Comparison of ENCODE assay signal across 14 cellular contexts in the genomic region with DNA sequence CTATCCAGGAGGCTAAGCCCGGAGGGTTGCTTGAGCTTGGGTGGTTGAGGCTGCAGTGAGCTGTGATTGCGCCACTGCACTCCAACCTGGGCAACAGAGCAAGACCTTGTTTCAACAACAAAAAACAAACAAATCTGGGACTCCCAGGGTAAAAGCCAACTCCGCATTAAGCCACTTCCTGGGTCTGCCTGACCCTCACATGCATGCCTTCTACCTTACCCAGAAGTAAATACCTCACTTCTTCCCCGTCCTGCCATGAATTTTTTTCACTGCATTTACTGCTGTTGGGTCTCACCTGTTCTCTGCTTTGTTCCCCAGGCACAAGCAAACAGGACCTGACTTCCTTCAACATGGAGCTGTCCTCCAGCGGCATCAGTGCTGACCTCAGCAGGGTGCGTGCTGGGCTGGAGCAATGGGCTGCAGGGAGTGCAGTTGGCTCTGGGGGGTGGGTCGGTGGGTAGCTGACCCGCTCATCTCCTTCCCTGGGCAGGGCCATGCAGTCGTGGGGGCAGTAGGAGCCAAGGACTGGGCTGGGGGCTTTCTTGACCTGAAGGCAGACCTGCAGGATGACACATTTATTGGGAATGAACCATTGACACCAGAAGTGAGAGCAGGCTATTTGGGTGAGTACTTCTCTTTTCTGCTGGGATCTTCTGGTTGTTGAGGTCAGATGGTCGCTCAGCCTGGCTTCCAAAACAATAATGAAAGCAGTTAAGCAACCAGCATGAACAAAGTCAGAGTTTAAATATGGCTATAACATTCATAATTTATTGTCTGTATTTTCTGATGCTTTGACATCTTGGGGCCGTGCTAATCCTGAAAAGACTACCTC. TPM values are rescaled to one million over a fixed set of nuclear protein-coding genes. Genes with fewer than 3 reads are reported as not detected.
A peak's percentile ranks its signal among the peaks of the same experiment; 100 is the strongest.
DNase-seq lines count a peak whose midpoint lies in the region; ATAC-seq and TF ChIP-seq lines count a peak whose summit lies in the region.
"Had no signal": no experiment of that assay in that cellular context is flagged by ENCODE, and none has a peak within 500 bp of the region (broad histone marks: within the 10 kb centered on the region; RNA-seq: fewer than 3 reads in every experiment).

No MANE protein-coding gene starts in this region.

- no peak for TF ChIP-seq EP300 in stomach (IDR thresholded peaks at IDR 0.05)

- H3K4me1 ChIP-seq in GM23338 (ENCODE audit: insufficient read depth), result no peaks in the 10 kb centered on the region
- H3K4me1 ChIP-seq in stomach, result peaks cover 0 to 14% (median 7%) of the 10 kb centered on the region in 4 donors

- no peaks in the 10 kb centered on the region for H3K9me2 ChIP-seq in GM23338 (ENCODE audit: insufficient read depth)

- H3F3A ChIP-seq in GM23338 (replicated peaks; ENCODE audit: low read depth), result no peaks in the 10 kb centered on the region

- ATAC-seq in GM23338 (peak; percentile 81), omental fat pad (ENCODE audit: low FRiP score) (peak; percentile 54), HG03097 (IDR thresholded peaks at IDR 0.05; ENCODE audit: low FRiP score, unreplicated experiment) (no peak), HG03159 (IDR thresholded peaks at IDR 0.05; ENCODE audit: unreplicated experiment) (no peak)

- H3K79me2 ChIP-seq in GM23338 (replicated peaks; ENCODE audit: insufficient read depth), result no peaks in the 10 kb centered on the region

- TF ChIP-seq POLR2A in stomach (IDR thresholded peaks at IDR 0.05), result no peak

- H3K4me3 ChIP-seq in GM23338, result no peak overlapping the region
- H3K4me3 ChIP-seq in choroid plexus epithelial cell (ENCODE audit: low read depth, low read length), result no peak overlapping the region
- H3K4me3 ChIP-seq in stomach, result no peak overlapping the region
- H3K4me3 ChIP-seq: ovary had no signal

- H3K4me2 ChIP-seq in GM23338, result no peak overlapping the region

- peaks cover 4% of the 10 kb centered on the region for H3K27me3 Mint-ChIP-seq in GM23338 (ENCODE audit: insufficient read depth, low read depth, poor library complexity)

- TF ChIP-seq CTCF in GM23338 (conservative IDR thresholded peaks at IDR 0.05; ENCODE audit: low read depth in 2 of 2), result no peak
- TF ChIP-seq CTCF in choroid plexus epithelial cell (conservative IDR thresholded peaks at IDR 0.05; ENCODE audit: low read depth, low read length), result no peak
- no peak for TF ChIP-seq CTCF in omental fat pad (IDR thresholded peaks at IDR 0.05)
- TF ChIP-seq CTCF in stomach (IDR thresholded peaks at IDR 0.05), result no peak

- no peaks in the 10 kb centered on the region for H3K9me3 Mint-ChIP-seq in GM23338

- peaks cover 9% of the 10 kb centered on the region for H3K4me1 Mint-ChIP-seq in GM23338

- H3K27ac ChIP-seq in GM23338 (ENCODE audit: low read depth), result no peak overlapping the region
- peak overlapping the region in 2 of 5 donors; percentile 42 to 43 for H3K27ac ChIP-seq in stomach
- H3K27ac ChIP-seq: ovary had no signal

- DNase-seq in GM23338 (ENCODE audit: low spot score) (peak; percentile 44), NCI-H69 (lab: John Stamatoyannopoulos, UW) (peak; percentile 31), choroid plexus epithelial cell (ENCODE audit: low read depth) (peak; percentile 29), omental fat pad (ENCODE audit: low spot score) (no peak), nucleus accumbens (lab: John Stamatoyannopoulos, UW) (no peak), stomach (no peak)
- DNase-seq: activated T-cell treated with anti-CD3 and anti-CD28 coated beads, Interleukin-2, amount 50 U/mL, for 1 hour; kidney glomerular epithelial cell; NCI-H2029 treated with DMSO at 0.1 percent for 48 hours; ovary had no signal

- H2AFZ ChIP-seq in GM23338, result peak overlapping the region; percentile 87

- no peaks in the 10 kb centered on the region for H3K36me3 Mint-ChIP-seq in GM23338 (ENCODE audit: low read depth)

- H3K27me3 ChIP-seq in GM23338 (ENCODE audit: insufficient read depth) (no peaks in the 10 kb centered on the region), stomach (no peaks in the 10 kb centered on the region)
- H3K27me3 ChIP-seq: ovary had no signal

- H3K36me3 ChIP-seq in GM23338 (ENCODE audit: insufficient read depth), result no peaks in the 10 kb centered on the region
- H3K36me3 ChIP-seq in stomach, result peaks cover 0 to 18% (median 1%) of the 10 kb centered on the region in 4 donors
- H3K36me3 ChIP-seq: ovary had no signal

- 50 to 64% (median 58%) methylated on average over 10 to 11 of the region's 11 CpGs for WGBS in stomach, 5 donors

- H4K20me1 ChIP-seq in GM23338 (replicated peaks; ENCODE audit: insufficient read depth), result no peaks in the 10 kb centered on the region

- intact Hi-C loops in stomach (cut with DNase I; ENCODE audit: low total_unique reads), result no loop called here

- H3K4me3 Mint-ChIP-seq in GM23338, result no peak overlapping the region

- no peak overlapping the region; the same call in 1 of the 2 replicates for H3K27ac Mint-ChIP-seq in GM23338

- no peaks in the 10 kb centered on the region for H3K9me3 ChIP-seq in stomach
- H3K9me3 ChIP-seq: ovary had no signal

TF ChIP-seq in GM23338, 12 proteins besides CTCF, POLR2A, EP300 and RAD21 (continues in another document):
- TF ChIP-seq EZH2 (IDR thresholded peaks at IDR 0.05; ENCODE audit: low read depth, unreplicated experiment), result no peak
- no peak for TF ChIP-seq ZNF331 (CRISPR knock-in tag; IDR thresholded peaks at IDR 0.05; ENCODE audit: low read depth)
- TF ChIP-seq, protein P1, sequence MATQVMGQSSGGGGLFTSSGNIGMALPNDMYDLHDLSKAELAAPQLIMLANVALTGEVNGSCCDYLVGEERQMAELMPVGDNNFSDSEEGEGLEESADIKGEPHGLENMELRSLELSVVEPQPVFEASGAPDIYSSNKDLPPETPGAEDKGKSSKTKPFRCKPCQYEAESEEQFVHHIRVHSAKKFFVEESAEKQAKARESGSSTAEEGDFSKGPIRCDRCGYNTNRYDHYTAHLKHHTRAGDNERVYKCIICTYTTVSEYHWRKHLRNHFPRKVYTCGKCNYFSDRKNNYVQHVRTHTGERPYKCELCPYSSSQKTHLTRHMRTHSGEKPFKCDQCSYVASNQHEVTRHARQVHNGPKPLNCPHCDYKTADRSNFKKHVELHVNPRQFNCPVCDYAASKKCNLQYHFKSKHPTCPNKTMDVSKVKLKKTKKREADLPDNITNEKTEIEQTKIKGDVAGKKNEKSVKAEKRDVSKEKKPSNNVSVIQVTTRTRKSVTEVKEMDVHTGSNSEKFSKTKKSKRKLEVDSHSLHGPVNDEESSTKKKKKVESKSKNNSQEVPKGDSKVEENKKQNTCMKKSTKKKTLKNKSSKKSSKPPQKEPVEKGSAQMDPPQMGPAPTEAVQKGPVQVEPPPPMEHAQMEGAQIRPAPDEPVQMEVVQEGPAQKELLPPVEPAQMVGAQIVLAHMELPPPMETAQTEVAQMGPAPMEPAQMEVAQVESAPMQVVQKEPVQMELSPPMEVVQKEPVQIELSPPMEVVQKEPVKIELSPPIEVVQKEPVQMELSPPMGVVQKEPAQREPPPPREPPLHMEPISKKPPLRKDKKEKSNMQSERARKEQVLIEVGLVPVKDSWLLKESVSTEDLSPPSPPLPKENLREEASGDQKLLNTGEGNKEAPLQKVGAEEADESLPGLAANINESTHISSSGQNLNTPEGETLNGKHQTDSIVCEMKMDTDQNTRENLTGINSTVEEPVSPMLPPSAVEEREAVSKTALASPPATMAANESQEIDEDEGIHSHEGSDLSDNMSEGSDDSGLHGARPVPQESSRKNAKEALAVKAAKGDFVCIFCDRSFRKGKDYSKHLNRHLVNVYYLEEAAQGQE (IDR thresholded peaks at IDR 0.05; ENCODE audit: unreplicated experiment), result no peak

RNA-seq across cellular contexts. Expression of a gene that starts 16.4 kb away (rescaled TPM):
- 0.07 TPM in 1 of 2 replicates, not detected in the other for total RNA-seq in GM23338 (2014; rRNA removed; shearing (Covaris generic))
- 0.05 and 0.43 TPM in 2 replicates for polyA plus RNA-seq in GM23338 (2016; fragmentation: Nextera tagmentation; extraction: Ambion mirVana)
- total RNA-seq in omental fat pad, result 10 to 100 TPM in 1 of 4 donors, 1 to 10 TPM in 3; 1.5 to 20.2 (median 6.3) TPM
- total RNA-seq in stomach, result 100 to 1,000 TPM in 1 of 5 donors, 10 to 100 TPM in 2, 1 to 10 TPM in 2; 5.8 to 256 (median 11.3) TPM
- 1 to 10 TPM; 1.2 to 4.3 (median 1.2) TPM for polyA plus RNA-seq in stomach
- total RNA-seq: Daoy, HT1080 had no signal

RNA-seq across cellular contexts. Expression of a gene that starts 37.4 kb away (rescaled TPM):
- 34.6 and 43.0 TPM in 2 replicates for total RNA-seq in GM23338 (2014; rRNA removed; shearing (Covaris generic))
- polyA plus RNA-seq in GM23338 (2016; fragmentation: Nextera tagmentation; extraction: Ambion mirVana) (8.3 and 8.5 TPM in 2 replicates), stomach (10 to 100 TPM; 27.0 to 33.2 (median 32.7) TPM)
- total RNA-seq in omental fat pad (10 to 100 TPM; 16.5 to 22.5 (median 18.6) TPM), stomach (10 to 100 TPM; 11.9 to 75.0 (median 30.0) TPM)

RNA-seq across cellular contexts. Expression of a gene that starts 43.3 kb away (rescaled TPM):
- 35.2 and 43.0 TPM in 2 replicates for total RNA-seq in GM23338 (2014; rRNA removed; shearing (Covaris generic))
- polyA plus RNA-seq in GM23338 (2016; fragmentation: Nextera tagmentation; extraction: Ambion mirVana) (27.3 and 29.7 TPM in 2 replicates), stomach (10 to 100 TPM; 36.8 to 66.1 (median 61.1) TPM)
- total RNA-seq in omental fat pad (10 to 100 TPM; 22.8 to 42.9 (median 32.1) TPM), stomach (100 to 1,000 TPM in 1 of 5 donors, 10 to 100 TPM in 4; 30.7 to 167 (median 41.4) TPM)

RNA-seq across cellular contexts. Expression of a gene that starts 45.7 kb away (rescaled TPM):
- total RNA-seq in GM23338 (2014; rRNA removed; shearing (Covaris generic)), result 10.8 and 12.6 TPM in 2 replicates
- polyA plus RNA-seq in GM23338 (2016; fragmentation: Nextera tagmentation; extraction: Ambion mirVana) (3.0 and 4.2 TPM in 2 replicates), stomach (1 to 10 TPM; 6.2 to 7.8 (median 7.3) TPM)
- total RNA-seq in omental fat pad (10 to 100 TPM in 2 of 4 donors, 1 to 10 TPM in 2; 7.7 to 12.1 (median 10.4) TPM), stomach (10 to 100 TPM; 10.3 to 18.7 (median 12.9) TPM)

RNA-seq across cellular contexts. Expression of a gene that starts 59.1 kb away (rescaled TPM):
- total RNA-seq in GM23338 (2014; rRNA removed; shearing (Covaris generic)), result 46.1 and 54.1 TPM in 2 replicates
- polyA plus RNA-seq in GM23338 (2016; fragmentation: Nextera tagmentation; extraction: Ambion mirVana) (51.7 and 58.3 TPM in 2 replicates), stomach (10 to 100 TPM; 28.0 to 50.2 (median 50.1) TPM)
- total RNA-seq in omental fat pad (10 to 100 TPM in 3 of 4 donors, 1 to 10 TPM in 1; 9.8 to 24.0 (median 14.8) TPM), stomach (10 to 100 TPM in 4 of 5 donors, not detected in 1; 15.5 to 47.8 (median 27.1) TPM)

Comparison
In these comparisons a context has a peak if more than half of its experiments do, and no peak if none do; other contexts are left out.
1. ATAC-seq: peak in GM23338 (single experiment) and omental fat pad (single experiment); none in HG03097 (single experiment) and HG03159 (single experiment).
2. DNase-seq: peak in GM23338 (single experiment), NCI-H69 (single experiment) and choroid plexus epithelial cell (single experiment); none in omental fat pad (single experiment), nucleus accumbens (0 of 56) and stomach (single experiment).